ENCODE assay signal across 16 cellular contexts in genomic region chr1:17929224-17929623, GRCh38.
A peak's percentile ranks its signal among the peaks of the same experiment; 100 is the strongest.
DNase-seq lines count a peak whose midpoint lies in the region; ATAC-seq, FAIRE-seq and TF ChIP-seq lines count a peak whose summit lies in the region.
"Had no signal": no experiment of that assay in that cellular context is flagged by ENCODE, and none has a peak within 500 bp of the region (broad histone marks: within the 10 kb centered on the region; RNA-seq: fewer than 3 reads in every experiment).

No MANE protein-coding gene starts in this region.

- H3K27ac ChIP-seq in HEK293 (ENCODE audit: extremely low read depth, low read depth, low read length): no peak overlapping the region
- H3K27ac ChIP-seq in H1 (ENCODE audit: low read depth, low read length): no peak overlapping the region
- H3K27ac ChIP-seq: 22Rv1, BLaER1, GM23248 had no signal

- no peaks in the 10 kb centered on the region for H3K79me2 ChIP-seq in H1 (ENCODE audit: control insufficient read depth in 1 of 2, insufficient read depth in 2 of 2, low read length in 2 of 2)

- no peak for FAIRE-seq in H1 (lab: Jason Lieb, UNC)
- FAIRE-seq: HepG2, HTR-8/SVneo had no signal

- H3K4me2 ChIP-seq in H1 (ENCODE audit: insufficient read depth in 1 of 2, low read depth in 2 of 2, low read length in 2 of 2): no peak overlapping the region
- H3K4me2 ChIP-seq: BLaER1 had no signal

- H3K23ac ChIP-seq in H1 (ENCODE audit: insufficient read length): no peak overlapping the region

- no peak overlapping the region for H3K56ac ChIP-seq in H1 (replicated peaks; ENCODE audit: insufficient read length, low read depth, low read length)

- no peak overlapping the region for H2BK12ac ChIP-seq in H1 (ENCODE audit: low read depth, low read length)

- no peaks in the 10 kb centered on the region for H4K20me1 ChIP-seq in H1 (replicated peaks in 1 of 2; ENCODE audit: control insufficient read depth in 1 of 2, insufficient read depth in 2 of 2, low read length in 2 of 2)

- POLR2A ChIA-PET in HEK293 (lab: Yijun Ruan, JAX) (no interaction called here), H1 (lab: Charles Lee; ENCODE audit: partially characterized antibody) (no interaction called here)
- POLR2A ChIA-PET in activated CD4-positive, alpha-beta T cell treated with anti-CD3 and anti-CD28 coated beads, Interleukin-2, amount 10 ng/mL, durations not matched to agents 7 days and 5 days (lab: Charles Lee): no interaction called here

- no peak overlapping the region for H2BK120ac ChIP-seq in H1 (replicated peaks; ENCODE audit: low read depth, low read length)

- H3K36me3 ChIP-seq in HEK293 (ENCODE audit: control insufficient read depth in 2 of 2, insufficient read depth in 1 of 2, low read length in 2 of 2): no peaks in the 10 kb centered on the region
- H3K36me3 ChIP-seq in H1 (ENCODE audit: control insufficient read depth in 2 of 4, insufficient read depth in 4 of 4, low read length in 3 of 4): no peaks in the 10 kb centered on the region
- H3K36me3 ChIP-seq: BLaER1 had no signal

- no peak overlapping the region for H3K9ac ChIP-seq in H1 (replicated peaks in 1 of 4; ENCODE audit: extremely low read depth in 1 of 4, low read depth in 3 of 4, low read length in 3 of 4)
- H3K9ac ChIP-seq: BLaER1, GM23248 had no signal

- H3K4me1 ChIP-seq in HEK293 (ENCODE audit: control insufficient read depth, insufficient read depth, low read length) (no peaks in the 10 kb centered on the region), H1 (replicated peaks in 1 of 4; ENCODE audit: control insufficient read depth in 3 of 4, insufficient read depth in 4 of 4, low read length in 3 of 4) (0 out of 7 replicates have a peak, but pooled peaks cover 0 to 2% (median 0%) of the 10 kb centered on the region in 4 experiments)
- H3K4me1 ChIP-seq: BLaER1, Caco-2 had no signal

- TF ChIP-seq RAD21 in H1 (IDR thresholded peaks at IDR 0.05 in 1 of 2, conservative IDR thresholded peaks at IDR 0.05 in 1 of 2; ENCODE audit: low read depth in 2 of 2, low read length in 2 of 2): no peak

- no peak overlapping the region for H3K27ac Mint-ChIP-seq in activated CD4-positive, alpha-beta T cell treated with anti-CD3 and anti-CD28 coated beads, Interleukin-2, amount 10 ng/mL, durations not matched to agents 7 days and 5 days
- H3K27ac Mint-ChIP-seq: CD8-positive, alpha-beta memory T cell had no signal

- no peak overlapping the region for H3K4me3 ChIP-seq in HEK293 (ENCODE audit: low read depth, low read length)
- H3K4me3 ChIP-seq in H1 (ENCODE audit: extremely low read depth in 1 of 4, insufficient read depth in 2 of 4, low read depth in 3 of 4, low read length in 4 of 4): no peak overlapping the region
- H3K4me3 ChIP-seq: BLaER1, GM23248 had no signal

- H3K9me3 Mint-ChIP-seq in activated CD4-positive, alpha-beta T cell treated with anti-CD3 and anti-CD28 coated beads, Interleukin-2, amount 10 ng/mL, durations not matched to agents 7 days and 5 days: no peaks in the 10 kb centered on the region

- H2BK15ac ChIP-seq in H1 (ENCODE audit: low read length): no peak overlapping the region

- no peak overlapping the region for H3K18ac ChIP-seq in H1 (ENCODE audit: extremely low read depth, low read length)

- H2BK20ac ChIP-seq in H1 (ENCODE audit: low read length): no peak overlapping the region

- H3K14ac ChIP-seq in H1 (ENCODE audit: insufficient read length): no peak overlapping the region

- H4K8ac ChIP-seq in H1 (ENCODE audit: extremely low read depth, insufficient read depth, low read length): peak overlapping the region; percentile 60; the same call in 1 of the 2 replicates

- H4K5ac ChIP-seq in H1 (ENCODE audit: insufficient read length, low read depth, low read length): no peak overlapping the region

- H3K27me3 Mint-ChIP-seq in activated CD4-positive, alpha-beta T cell treated with anti-CD3 and anti-CD28 coated beads, Interleukin-2, amount 10 ng/mL, durations not matched to agents 7 days and 5 days: no peaks in the 10 kb centered on the region

- H3K9me3 ChIP-seq in HEK293 (ENCODE audit: control insufficient read depth, insufficient read depth, low read depth, low read length) (no peaks in the 10 kb centered on the region), H1 (ENCODE audit: insufficient read depth in 2 of 2, low read depth in 1 of 2, low read length in 1 of 2) (no peaks in the 10 kb centered on the region)
- H3K9me3 ChIP-seq: BLaER1, Caco-2 had no signal

- no peaks in the 10 kb centered on the region for H3K36me3 Mint-ChIP-seq in activated CD4-positive, alpha-beta T cell treated with anti-CD3 and anti-CD28 coated beads, Interleukin-2, amount 10 ng/mL, durations not matched to agents 7 days and 5 days (ENCODE audit: low read depth)
- H3K36me3 Mint-ChIP-seq: CD8-positive, alpha-beta memory T cell had no signal

- ATAC-seq in GM18517 (IDR thresholded peaks at IDR 0.05; ENCODE audit: unreplicated experiment): no peak
- ATAC-seq: HepG2 had no signal

- CTCF ChIA-PET in HEK293 (lab: Yijun Ruan, JAX): interaction anchor here (0.8 kb wide), 1 partner anchor 10 kb away, joined by 3 read pairs; no protein-coding TSS in a partner anchor
- CTCF ChIA-PET in H1 (lab: Charles Lee; ENCODE audit: partially characterized antibody): interaction anchor here (0.6 to 1.6 kb wide), 6 partner anchors 8 to 1699 kb away, joined by 3 to 7 read pairs (median 3); no protein-coding TSS in a partner anchor
- CTCF ChIA-PET in activated CD4-positive, alpha-beta T cell treated with anti-CD3 and anti-CD28 coated beads, Interleukin-2, amount 10 ng/mL, durations not matched to agents 7 days and 5 days (lab: Charles Lee): no interaction called here

- no peak overlapping the region for H3K4me3 Mint-ChIP-seq in activated CD4-positive, alpha-beta T cell treated with anti-CD3 and anti-CD28 coated beads, Interleukin-2, amount 10 ng/mL, durations not matched to agents 7 days and 5 days
- H3K4me3 Mint-ChIP-seq: CD8-positive, alpha-beta memory T cell had no signal

- no peak overlapping the region for H2BK5ac ChIP-seq in H1 (ENCODE audit: low read depth, low read length)

- no peaks in the 10 kb centered on the region; a peak in 2 of 7 replicates for H3K27me3 ChIP-seq in H1 (replicated peaks in 1 of 4; ENCODE audit: control insufficient read depth in 3 of 4, extremely low read depth in 1 of 4, insufficient read depth in 3 of 4, low read length in 3 of 4)
- H3K27me3 ChIP-seq: BLaER1 had no signal

- DNase-seq in DMS 273 (lab: John Stamatoyannopoulos, UW; ENCODE audit: unreplicated experiment): peak; percentile 11
- no peak for DNase-seq in DMS 273 treated with DMSO at 0.1 percent for 48 hours (lab: John Stamatoyannopoulos, UW)
- peak; percentile 10 for DNase-seq in NCI-H2107 treated with DMSO at 0.1 percent for 48 hours (lab: John Stamatoyannopoulos, UW; ENCODE audit: unreplicated experiment)
- DNase-seq in NCI-H2107 (lab: John Stamatoyannopoulos, UW): no peak
- DNase-seq in H1 (ENCODE audit: low read depth in 1 of 2, low spot score in 2 of 2): no peak
- DNase-seq in activated CD4-positive, alpha-beta T cell treated with anti-CD3 and anti-CD28 coated beads, Interleukin-2, amount 10 ng/mL, durations not matched to agents 7 days and 5 days: no peak
- DNase-seq: Caco-2; CD8-positive, alpha-beta memory T cell; GM23248; H7 had no signal

- TF ChIP-seq POLR2A in H1 (IDR thresholded peaks at IDR 0.05; ENCODE audit: control extremely low read depth in 1 of 2, low read depth in 2 of 2, low read length in 2 of 2): no peak

- no peak overlapping the region for H3K4ac ChIP-seq in H1 (replicated peaks; ENCODE audit: insufficient read length, low read depth, low read length)

- TF ChIP-seq CTCF in HEK293 (tag by site-specific recombination; IDR thresholded peaks at IDR 0.05) (no peak), H1 (IDR thresholded peaks at IDR 0.05; ENCODE audit: control extremely low read depth in 1 of 3, insufficient read depth in 1 of 3, low read depth in 1 of 3, low read length in 3 of 3) (no peak)

- H4K91ac ChIP-seq in H1 (replicated peaks; ENCODE audit: insufficient read length, low read length): no peak overlapping the region

- WGBS in H1 (ENCODE audit: extremely low coverage in 1 of 2, insufficient coverage in 1 of 2, insufficient read length in 1 of 2, insufficient replicate concordance in 2 of 2, low coverage in 1 of 2, low lambda C conversion rate in 2 of 2, missing lambda C conversion rate in 1 of 2), 2 experiments: 92% methylated on average over 6 of the region's 6 CpGs; no CpG with 5 or more reads in 1 of the 2 experiments

- no peak overlapping the region for H2AK5ac ChIP-seq in H1 (ENCODE audit: low read depth, low read length)

- H2AFZ ChIP-seq in H1 (ENCODE audit: low read length): no peak overlapping the region
- H2AFZ ChIP-seq: GM23248 had no signal

- H3K4me1 Mint-ChIP-seq in activated CD4-positive, alpha-beta T cell treated with anti-CD3 and anti-CD28 coated beads, Interleukin-2, amount 10 ng/mL, durations not matched to agents 7 days and 5 days: no peaks in the 10 kb centered on the region
- H3K4me1 Mint-ChIP-seq: CD8-positive, alpha-beta memory T cell had no signal

- no peaks in the 10 kb centered on the region for H3K79me1 ChIP-seq in H1 (ENCODE audit: low read depth, low read length)

- TF ChIP-seq EP300 in H1 (IDR thresholded peaks at IDR 0.05; ENCODE audit: borderline replicate concordance in 1 of 2, low read depth in 2 of 2, low read length in 2 of 2): no peak

- H3K23me2 ChIP-seq in H1 (ENCODE audit: low read depth, low read length): no peaks in the 10 kb centered on the region; the same call in 1 of the 2 replicates

TF ChIP-seq in HEK293, 187 proteins besides CTCF, POLR2A, EP300 and RAD21:
- TF ChIP-seq ZNF791 (tag by site-specific recombination; IDR thresholded peaks at IDR 0.05): no peak
- TF ChIP-seq SCRT2 (tag by site-specific recombination; IDR thresholded peaks at IDR 0.05): peak; percentile 65

TF ChIP-seq in H1, 55 proteins besides CTCF, POLR2A, EP300 and RAD21:
- TF ChIP-seq CEBPB (IDR thresholded peaks at IDR 0.05; ENCODE audit: low read depth, low read length): no peak
- TF ChIP-seq ZNF274 (IDR thresholded peaks at IDR 0.05; ENCODE audit: borderline replicate concordance, extremely low read depth, low read length): no peak
- TF ChIP-seq FOSL1 (IDR thresholded peaks at IDR 0.05; ENCODE audit: insufficient read depth, low read depth, low read length): no peak
- TF ChIP-seq BACH1 (IDR thresholded peaks at IDR 0.05; ENCODE audit: low read length): no peak
- no peak for TF ChIP-seq USF2 (IDR thresholded peaks at IDR 0.05; ENCODE audit: low read length)
- no peak for TF ChIP-seq TEAD4 (IDR thresholded peaks at IDR 0.05; ENCODE audit: low read depth, low read length)

Comparison
In these comparisons a context has a peak if more than half of its experiments do, and no peak if none do; other contexts are left out.
1. DNase-seq: peak in DMS 273 (single experiment) and NCI-H2107 treated with DMSO at 0.1 percent for 48 hours (single experiment); none in DMS 273 treated with DMSO at 0.1 percent for 48 hours (single experiment), NCI-H2107 (single experiment), H1 (0 of 2) and activated CD4-positive, alpha-beta T cell treated with anti-CD3 and anti-CD28 coated beads, Interleukin-2, amount 10 ng/mL, durations not matched to agents 7 days and 5 days (single experiment).